Comparison of ENCODE assay signal across 18 cellular contexts in the genomic region with DNA sequence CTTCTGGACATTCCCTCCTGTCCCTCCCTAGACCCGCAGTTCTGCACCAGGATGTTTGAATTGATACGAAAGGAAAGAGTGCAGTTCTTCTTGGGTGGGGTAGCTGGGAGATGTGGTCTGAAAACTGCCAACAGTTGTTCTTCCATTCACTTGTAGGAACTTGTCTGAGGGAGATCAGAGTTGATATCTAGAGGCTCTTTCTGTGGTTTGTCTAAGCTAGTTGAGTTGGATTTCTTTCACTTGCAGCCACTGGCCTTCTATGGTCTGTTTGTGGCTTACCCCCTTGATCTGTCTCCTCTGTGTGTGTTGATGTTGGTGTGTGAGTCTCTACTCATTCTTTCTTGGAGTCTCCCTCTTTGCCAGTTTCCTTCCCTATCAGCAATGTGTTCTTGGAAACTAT. TPM values are rescaled to one million over a fixed set of nuclear protein-coding genes. Genes with fewer than 3 reads are reported as not detected.
DNase-seq lines count a peak whose midpoint lies in the region; ATAC-seq and TF ChIP-seq lines count a peak whose summit lies in the region.
"Had no signal": no experiment of that assay in that cellular context is flagged by ENCODE, and none has a peak within 500 bp of the region (broad histone marks: within the 10 kb centered on the region; RNA-seq: fewer than 3 reads in every experiment).

No MANE protein-coding gene starts in this region.

- TF ChIP-seq CTCF in DND-41 (IDR thresholded peaks at IDR 0.05; ENCODE audit: borderline replicate concordance, extremely low read depth, low read length, poor library complexity, severe bottlenecking) (no peak), foreskin keratinocyte (conservative IDR thresholded peaks at IDR 0.05) (no peak)

- ATAC-seq in DND-41 (ENCODE audit: insufficient read depth, low read depth) (0 out of 3 replicates have a peak, but pooled peaks have one; percentile 24), foreskin keratinocyte (peak; percentile 84), GM18505 (IDR thresholded peaks at IDR 0.05; ENCODE audit: unreplicated experiment) (no peak), GM21423 (IDR thresholded peaks at IDR 0.05; ENCODE audit: unreplicated experiment) (no peak), HG03196 (IDR thresholded peaks at IDR 0.05; ENCODE audit: unreplicated experiment) (no peak), HG03378 (IDR thresholded peaks at IDR 0.05; ENCODE audit: unreplicated experiment) (no peak)
- ATAC-seq: CD8-positive, alpha-beta T cell had no signal

- no peak overlapping the region for H3K4me2 ChIP-seq in DND-41 (ENCODE audit: insufficient read depth, low read length)
- H3K4me2 ChIP-seq: BLaER1 treated with 17β-estradiol and CSF1 and Interleukin-3, amounts not matched to agents 10 nM and 100 nM had no signal

- 0 out of 2 replicates have a peak overlapping the region, but pooled peaks have one; percentile 43 for H2AFZ ChIP-seq in DND-41 (ENCODE audit: low read depth, low read length)

- no peaks in the 10 kb centered on the region for H4K20me1 ChIP-seq in DND-41 (ENCODE audit: insufficient read depth, low read length)
- H4K20me1 ChIP-seq: BLaER1 treated with 17β-estradiol and CSF1 and Interleukin-3, amounts not matched to agents 10 nM and 100 nM had no signal

- H3K4me1 ChIP-seq in DND-41 (ENCODE audit: insufficient read depth, low read length) (0 out of 2 replicates have a peak, but pooled peaks cover 3% of the 10 kb centered on the region), foreskin keratinocyte (peaks cover 4% of the 10 kb centered on the region)
- H3K4me1 ChIP-seq: HAP-1 had no signal

- H3K27me3 ChIP-seq in DND-41 (ENCODE audit: insufficient read depth, low read length, poor library complexity) (no peaks in the 10 kb centered on the region), foreskin keratinocyte (no peaks in the 10 kb centered on the region)
- H3K27me3 ChIP-seq: BLaER1 treated with 17β-estradiol and CSF1 and Interleukin-3, amounts not matched to agents 10 nM and 100 nM had no signal

- no peaks in the 10 kb centered on the region for H3K36me3 ChIP-seq in DND-41 (ENCODE audit: insufficient read depth, low read length)
- H3K36me3 ChIP-seq: BLaER1 treated with 17β-estradiol and CSF1 and Interleukin-3, amounts not matched to agents 10 nM and 100 nM; HAP-1 had no signal

- no peaks in the 10 kb centered on the region for H3K79me2 ChIP-seq in DND-41 (ENCODE audit: insufficient read depth, low read length)

- no peak for DNase-seq in DND-41
- peak; percentile 28 to 41 for DNase-seq in Kasumi-1 (lab: John Stamatoyannopoulos, UW)
- DNase-seq in UCSD-AML1 (lab: John Stamatoyannopoulos, UW; ENCODE audit: unreplicated experiment), result peak; percentile 26
- DNase-seq in foreskin keratinocyte, result peak; percentile 76 to 88
- DNase-seq: CD8-positive, alpha-beta T cell; KG1; NCI-H1092; NCI-H1436 treated with DMSO at 0.1 percent for 48 hours; NCI-H2029; NCI-H2171; NCI-H526 treated with DMSO at 0.1 percent for 48 hours; Right ventricle myocardium superior had no signal

- no peak overlapping the region for H3K4me3 ChIP-seq in DND-41 (ENCODE audit: low read depth in 1 of 2, low read length in 2 of 2)
- H3K4me3 ChIP-seq: BLaER1 treated with 17β-estradiol and CSF1 and Interleukin-3, amounts not matched to agents 10 nM and 100 nM; HAP-1 had no signal

- H3K27ac ChIP-seq in DND-41 (ENCODE audit: low read length) (no peak overlapping the region), foreskin keratinocyte (peak overlapping the region; percentile 24)
- H3K27ac ChIP-seq: BLaER1 treated with 17β-estradiol and CSF1 and Interleukin-3, amounts not matched to agents 10 nM and 100 nM had no signal

- no peak overlapping the region for H3K9ac ChIP-seq in DND-41 (ENCODE audit: low read depth, low read length)
- H3K9ac ChIP-seq: BLaER1 treated with 17β-estradiol and CSF1 and Interleukin-3, amounts not matched to agents 10 nM and 100 nM had no signal

- peaks cover 7% of the 10 kb centered on the region for H3K9me3 ChIP-seq in DND-41 (ENCODE audit: insufficient read depth, low read length, severe bottlenecking)
- H3K9me3 ChIP-seq: HAP-1 had no signal

- no peak for TF ChIP-seq POLR2A in GM18505 (IDR thresholded peaks at IDR 0.05; ENCODE audit: borderline replicate concordance, extremely low read depth, insufficient read depth, insufficient read length)

RNA-seq across cellular contexts. Expression of a gene that starts 42.5 kb away (rescaled TPM):
- 22.9 and 23.7 TPM in 2 replicates for total RNA-seq in foreskin keratinocyte
- polyA plus RNA-seq in foreskin keratinocyte, result 8.0 and 9.1 TPM in 2 replicates

Comparison
In these comparisons a context has a peak if more than half of its experiments do, and no peak if none do; other contexts are left out.
1. ATAC-seq: peak in DND-41 (single experiment) and foreskin keratinocyte (single experiment); none in GM18505 (single experiment), GM21423 (single experiment), HG03196 (single experiment) and HG03378 (single experiment).